ENCODE assay signal across 11 cellular contexts in the genomic region with DNA sequence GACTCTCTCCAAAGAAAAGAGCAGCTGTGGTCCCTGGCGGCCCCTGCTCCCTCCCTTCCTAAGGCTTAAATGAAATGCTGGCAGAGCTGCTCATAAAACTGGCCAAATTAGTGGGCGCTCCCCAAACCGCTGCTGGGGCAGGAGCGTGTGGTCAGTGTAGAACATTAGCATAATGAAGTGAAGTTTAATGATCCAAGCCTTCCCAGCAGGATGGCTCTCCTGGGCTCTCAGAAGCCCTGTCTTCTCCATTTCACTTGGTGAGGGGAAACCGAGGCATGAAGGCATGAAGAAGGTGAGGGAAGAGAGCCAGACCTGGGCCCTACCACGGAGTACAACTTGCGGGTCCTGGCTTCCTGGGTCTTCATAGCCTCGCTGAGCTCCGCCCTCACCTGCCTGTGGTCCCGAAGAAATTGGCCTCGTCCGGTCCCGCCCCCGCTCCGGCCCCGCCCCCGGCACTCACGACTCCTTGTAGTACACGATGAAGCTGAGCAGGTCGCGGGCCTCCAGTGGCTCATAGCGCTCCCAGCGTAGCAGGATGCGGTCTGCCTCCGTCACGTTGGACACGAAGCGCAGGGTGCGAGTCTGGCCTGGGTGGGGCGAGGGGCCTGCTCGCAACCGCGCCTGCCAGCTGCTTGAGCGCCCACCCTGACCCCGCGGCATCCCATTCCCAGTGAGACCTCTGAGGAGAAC. TPM values are rescaled to one million over a fixed set of nuclear protein-coding genes. Genes with fewer than 3 reads are reported as not detected.
DNase-seq lines count a peak whose midpoint lies in the region; ATAC-seq and TF ChIP-seq lines count a peak whose summit lies in the region.
"Had no signal": no experiment of that assay in that cellular context is flagged by ENCODE, and none has a peak within 500 bp of the region (broad histone marks: within the 10 kb centered on the region; RNA-seq: fewer than 3 reads in every experiment).

No MANE protein-coding gene starts in this region.

- peaks cover 8% of the 10 kb centered on the region for H4K20me1 ChIP-seq in neural progenitor cell (ENCODE audit: low read depth)

- H3K9me3 Mint-ChIP-seq in neural progenitor cell (no peaks in the 10 kb centered on the region), CD14-positive monocyte (peaks cover 0 to 11% (median 2%) of the 10 kb centered on the region in 7 donors)
- H3K9me3 Mint-ChIP-seq: IgD-negative memory B cell had no signal

- peak overlapping the region; percentile 68 for H3K4me2 ChIP-seq in neural progenitor cell

- peaks cover 22% of the 10 kb centered on the region for H3K4me1 Mint-ChIP-seq in neural progenitor cell
- H3K4me1 Mint-ChIP-seq in CD14-positive monocyte: peaks cover 6% of the 10 kb centered on the region

- peaks cover 78% of the 10 kb centered on the region for H3K27me3 Mint-ChIP-seq in neural progenitor cell (ENCODE audit: insufficient read depth, low read depth)
- H3K27me3 Mint-ChIP-seq in CD14-positive monocyte (ENCODE audit: low read depth in 3 of 3): peaks cover 68 to 75% (median 71%) of the 10 kb centered on the region in 3 donors

- peak overlapping the region; percentile 24 for H3K4me3 ChIP-seq in neural progenitor cell
- H3K4me3 ChIP-seq in sigmoid colon: no peak overlapping the region

- peak; percentile 47 for DNase-seq in left ventricle myocardium superior
- DNase-seq in cardiac septum (ENCODE audit: low spot score): no peak
- peak; percentile 39 for DNase-seq in astrocyte of the hippocampus (ENCODE audit: low read depth, low spot score)
- peak; percentile 58 for DNase-seq in neural progenitor cell (ENCODE audit: low spot score)
- DNase-seq in ureter (ENCODE audit: low spot score): peak; percentile 62
- DNase-seq in sigmoid colon: no peak
- no peak for DNase-seq in DMS 273 (lab: John Stamatoyannopoulos, UW; ENCODE audit: unreplicated experiment)
- no peak for DNase-seq in CD14-positive monocyte (ENCODE audit: low spot score)

- no peak overlapping the region for H3K27ac ChIP-seq in neural progenitor cell
- no peak overlapping the region for H3K27ac ChIP-seq in sigmoid colon

- WGBS in sigmoid colon, 2 donors: 10 to 12% methylated on average over 36 of the region's 36 CpGs

- no peak for TF ChIP-seq POLR2A in sigmoid colon (IDR thresholded peaks at IDR 0.05)

- H3K4me1 ChIP-seq in neural progenitor cell: peaks cover 19% of the 10 kb centered on the region
- H3K4me1 ChIP-seq in sigmoid colon: peaks cover 0 to 19% (median 8%) of the 10 kb centered on the region in 4 donors

- H3K36me3 Mint-ChIP-seq in neural progenitor cell: peaks cover 2% of the 10 kb centered on the region
- H3K36me3 Mint-ChIP-seq in CD14-positive monocyte: peaks cover 0 to 1% of the 10 kb centered on the region in 2 donors

- no peak for TF ChIP-seq CTCF in neural progenitor cell (IDR thresholded peaks at IDR 0.05)
- no peak for TF ChIP-seq CTCF in sigmoid colon (IDR thresholded peaks at IDR 0.05)
- TF ChIP-seq CTCF in CD14-positive monocyte (IDR thresholded peaks at IDR 0.05): no peak

- ATAC-seq in left ventricle myocardium superior: no peak
- ATAC-seq: Right ventricle myocardium inferior had no signal

- no peak overlapping the region for H3K4me3 Mint-ChIP-seq in neural progenitor cell
- peak overlapping the region in 1 of 2 donors; percentile 77 for H3K4me3 Mint-ChIP-seq in CD14-positive monocyte

- no peak for TF ChIP-seq EP300 in sigmoid colon (IDR thresholded peaks at IDR 0.05)

- H3K9ac ChIP-seq in neural progenitor cell: no peak overlapping the region

- H3F3A ChIP-seq in neural progenitor cell (ENCODE audit: low read depth): no peaks in the 10 kb centered on the region

- no peaks in the 10 kb centered on the region for H3K9me3 ChIP-seq in neural progenitor cell (ENCODE audit: low read depth)
- no peaks in the 10 kb centered on the region for H3K9me3 ChIP-seq in sigmoid colon

- peaks cover 100% of the 10 kb centered on the region for H3K27me3 ChIP-seq in neural progenitor cell
- H3K27me3 ChIP-seq in sigmoid colon: peaks cover 15 to 51% (median 46%) of the 10 kb centered on the region in 3 donors

- intact Hi-C loops in left ventricle myocardium superior (cut with micrococcal nuclease) (no loop called here), cardiac septum (cut with DNase I) (no loop called here), sigmoid colon (cut with DNase I) (no loop called here), CD14-positive monocyte (cut with micrococcal nuclease) (no loop called here)

- H3K79me2 ChIP-seq in neural progenitor cell (ENCODE audit: low read depth): no peaks in the 10 kb centered on the region

- H3K36me3 ChIP-seq in neural progenitor cell (no peaks in the 10 kb centered on the region), sigmoid colon (no peaks in the 10 kb centered on the region)

- H2AFZ ChIP-seq in neural progenitor cell (replicated peaks): peak overlapping the region; percentile 69

- H3K27ac Mint-ChIP-seq in neural progenitor cell (no peak overlapping the region), CD14-positive monocyte (no peak overlapping the region)
- H3K27ac Mint-ChIP-seq: IgD-negative memory B cell had no signal

RNA-seq across cellular contexts. Expression of a gene that starts 10.3 kb away (rescaled TPM):
- total RNA-seq in left ventricle myocardium superior: 0.72 TPM
- total RNA-seq in cardiac septum: 0.24 TPM
- not detected in 2 replicates for total RNA-seq in neural progenitor cell (ENCODE audit: low replicate concordance)
- total RNA-seq in ureter: 0.13 TPM
- not detected for total RNA-seq in sigmoid colon
- polyA plus RNA-seq in sigmoid colon: under 1 TPM in 1 of 3 donors, not detected in 2; 0.06 TPM
- polyA plus RNA-seq in CD14-positive monocyte: not detected
- total RNA-seq: epithelial cell of proximal tubule had no signal
- polyA plus RNA-seq: IgD-negative memory B cell had no signal

RNA-seq across cellular contexts. Expression of a gene that starts 12.1 kb away (rescaled TPM):
- total RNA-seq in left ventricle myocardium superior: 0.69 TPM
- 1.4 TPM for total RNA-seq in cardiac septum
- 0.15 TPM in 1 of 2 replicates, not detected in the other for total RNA-seq in neural progenitor cell (ENCODE audit: low replicate concordance)
- 1.7 TPM for total RNA-seq in ureter
- total RNA-seq in sigmoid colon: 1 to 10 TPM; 1.5 to 4.9 (median 3.6) TPM
- under 1 TPM in 2 of 3 donors, not detected in 1; 0.42 to 0.60 TPM for polyA plus RNA-seq in sigmoid colon
- not detected for polyA plus RNA-seq in CD14-positive monocyte
- total RNA-seq: epithelial cell of proximal tubule had no signal
- polyA plus RNA-seq: IgD-negative memory B cell had no signal

RNA-seq across cellular contexts. Expression of a gene that starts 32.0 kb away (rescaled TPM):
- total RNA-seq in left ventricle myocardium superior: 1.0 TPM
- total RNA-seq in cardiac septum: 1.4 TPM
- total RNA-seq in neural progenitor cell (ENCODE audit: low replicate concordance): 1.2 TPM in 1 of 2 replicates, not detected in the other
- 6.7 TPM for total RNA-seq in ureter
- 1 to 10 TPM; 1.5 to 8.2 (median 4.3) TPM for total RNA-seq in sigmoid colon
- 1 to 10 TPM in 2 of 3 donors, under 1 TPM in 1; 0.69 to 7.9 (median 1.2) TPM for polyA plus RNA-seq in sigmoid colon
- polyA plus RNA-seq in CD14-positive monocyte: under 1 TPM; 0.17 to 0.20 TPM

RNA-seq across cellular contexts. Expression of a gene that starts 44.9 kb away (rescaled TPM):
- total RNA-seq in left ventricle myocardium superior: 8.2 TPM
- total RNA-seq in cardiac septum: 5.6 TPM
- 0.06 TPM in 1 of 2 replicates, not detected in the other for total RNA-seq in neural progenitor cell (ENCODE audit: low replicate concordance)
- 10.0 TPM for total RNA-seq in ureter
- total RNA-seq in sigmoid colon: 1 to 10 TPM; 3.6 to 8.3 (median 5.6) TPM
- 1 to 10 TPM in 1 of 3 donors, under 1 TPM in 2; under 0.01 to 3.8 (median 0.69) TPM for polyA plus RNA-seq in sigmoid colon
- polyA plus RNA-seq in CD14-positive monocyte: not detected
- polyA plus RNA-seq: IgD-negative memory B cell had no signal

Comparison
In these comparisons a context has a peak if more than half of its experiments do, and no peak if none do; other contexts are left out.
1. DNase-seq: peak in left ventricle myocardium superior (single experiment), astrocyte of the hippocampus (single experiment), neural progenitor cell (single experiment) and ureter (single experiment); none in cardiac septum (single experiment), sigmoid colon (single experiment), DMS 273 (single experiment) and CD14-positive monocyte (single experiment).